In the genomic region with DNA sequence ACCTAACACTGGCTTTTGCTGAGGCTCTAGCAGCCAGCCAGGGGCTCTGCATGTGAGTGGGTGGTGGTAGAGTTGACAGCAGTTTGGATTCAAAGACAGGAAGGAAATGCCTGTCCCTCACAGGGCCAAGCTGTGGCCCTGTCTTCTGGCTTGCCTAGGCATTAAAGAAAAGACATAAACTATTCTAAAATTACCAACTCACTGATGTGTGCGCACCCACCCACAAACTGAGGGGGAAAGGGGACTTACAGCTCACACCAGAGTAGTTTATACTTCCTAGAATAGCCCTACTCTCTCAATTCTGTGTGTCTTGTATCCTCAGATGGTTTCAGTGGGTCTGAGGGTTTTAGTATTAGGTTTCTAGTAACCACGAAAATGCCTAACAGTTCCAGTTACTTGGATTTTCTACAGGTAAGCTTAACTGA, we compare ENCODE assay signal across 11 cellular contexts. TPM values are rescaled to one million over a fixed set of nuclear protein-coding genes. Genes with fewer than 3 reads are reported as not detected.
DNase-seq lines count a peak whose midpoint lies in the region; ATAC-seq and FAIRE-seq lines count a peak whose summit lies in the region.
"Had no signal": no experiment of that assay in that cellular context is flagged by ENCODE, and none has a peak within 500 bp of the region (broad histone marks: within the 10 kb centered on the region; RNA-seq: fewer than 3 reads in every experiment).

No MANE protein-coding gene starts in this region.

- no peaks in the 10 kb centered on the region for H3K9me3 Mint-ChIP-seq in activated T-helper 1 cell treated with anti-CD3 and anti-CD28 coated beads, Interleukin-12 subunit alpha, Interleukin-12 subunit beta, Interleukin-2, Interleukin-4 antibody, amounts not matched to agents 30 ng/mL and 10 ng/mL and 1 ng/mL, durations not matched to agents 14 hours and 24 hours and 36 hours
- H3K9me3 Mint-ChIP-seq: endodermal cell had no signal

- no peaks in the 10 kb centered on the region for H3K27me3 Mint-ChIP-seq in activated T-helper 1 cell treated with anti-CD3 and anti-CD28 coated beads, Interleukin-12 subunit alpha, Interleukin-12 subunit beta, Interleukin-2, Interleukin-4 antibody, amounts not matched to agents 30 ng/mL and 10 ng/mL and 1 ng/mL, durations not matched to agents 14 hours and 24 hours and 36 hours (ENCODE audit: insufficient read depth)

- FAIRE-seq in urothelium cell line (lab: Jason Lieb, UNC) = no peak

- intact Hi-C loops in activated T-helper 1 cell treated with anti-CD3 and anti-CD28 coated beads, Interleukin-12 subunit alpha, Interleukin-12 subunit beta, Interleukin-2, Interleukin-4 antibody, amounts not matched to agents 30 ng/mL and 10 ng/mL and 1 ng/mL, durations not matched to agents 14 hours and 24 hours and 36 hours (cut with micrococcal nuclease) = loop anchor here (1.0 to 5.0 kb wide), 8 partner anchors 16 to 537 kb away; partner anchors contain the start of gene RAD50

- H3K27ac Mint-ChIP-seq in activated T-helper 1 cell treated with anti-CD3 and anti-CD28 coated beads, Interleukin-12 subunit alpha, Interleukin-12 subunit beta, Interleukin-2, Interleukin-4 antibody, amounts not matched to agents 30 ng/mL and 10 ng/mL and 1 ng/mL, durations not matched to agents 14 hours and 24 hours and 36 hours = peak overlapping the region; percentile 86
- H3K27ac Mint-ChIP-seq: endodermal cell had no signal

- no peak for DNase-seq in activated T-helper 1 cell treated with anti-CD3 and anti-CD28 coated beads, Interleukin-12 subunit alpha, Interleukin-12 subunit beta, Interleukin-2, Interleukin-4 antibody, amounts not matched to agents 30 ng/mL and 10 ng/mL and 1 ng/mL, durations not matched to agents 14 hours and 24 hours and 36 hours (ENCODE audit: low spot score)
- DNase-seq in HuH-7.5 (ENCODE audit: low spot score) = no peak
- DNase-seq in middle frontal gyrus (ENCODE audit: extremely low spot score, low spot score) = no peak
- DNase-seq in urothelium cell line (ENCODE audit: low spot score) = no peak
- no peak for DNase-seq in AML-193 (lab: John Stamatoyannopoulos, UW)
- DNase-seq: activated naive CD4-positive, alpha-beta T cell treated with anti-CD3 and anti-CD28 coated beads, Interleukin-2, amount 50 U/mL, for 16 hours; endodermal cell; NCI-H2227 treated with DMSO at 0.1 percent for 48 hours had no signal

- H3K36me3 Mint-ChIP-seq in activated T-helper 1 cell treated with anti-CD3 and anti-CD28 coated beads, Interleukin-12 subunit alpha, Interleukin-12 subunit beta, Interleukin-2, Interleukin-4 antibody, amounts not matched to agents 30 ng/mL and 10 ng/mL and 1 ng/mL, durations not matched to agents 14 hours and 24 hours and 36 hours (ENCODE audit: low read depth) = peaks cover 54% of the 10 kb centered on the region

- peak overlapping the region; percentile 30 for H3K4me3 Mint-ChIP-seq in activated T-helper 1 cell treated with anti-CD3 and anti-CD28 coated beads, Interleukin-12 subunit alpha, Interleukin-12 subunit beta, Interleukin-2, Interleukin-4 antibody, amounts not matched to agents 30 ng/mL and 10 ng/mL and 1 ng/mL, durations not matched to agents 14 hours and 24 hours and 36 hours
- H3K4me3 Mint-ChIP-seq: endodermal cell had no signal

- ATAC-seq in GM18517 (IDR thresholded peaks at IDR 0.05; ENCODE audit: unreplicated experiment) (peak; percentile 71), GM21360 (IDR thresholded peaks at IDR 0.05; ENCODE audit: unreplicated experiment) (peak; percentile 66), HG03066 (IDR thresholded peaks at IDR 0.05; ENCODE audit: low read depth, unreplicated experiment) (peak; percentile 73)

- H3K4me1 Mint-ChIP-seq in activated T-helper 1 cell treated with anti-CD3 and anti-CD28 coated beads, Interleukin-12 subunit alpha, Interleukin-12 subunit beta, Interleukin-2, Interleukin-4 antibody, amounts not matched to agents 30 ng/mL and 10 ng/mL and 1 ng/mL, durations not matched to agents 14 hours and 24 hours and 36 hours (ENCODE audit: low read depth) = peaks cover 83% of the 10 kb centered on the region

RNA-seq across cellular contexts. Expression of gene IL13, which starts 18.3 kb away (rescaled TPM):
- total RNA-seq in activated T-helper 1 cell treated with anti-CD3 and anti-CD28 coated beads, Interleukin-12 subunit alpha, Interleukin-12 subunit beta, Interleukin-2, Interleukin-4 antibody, amounts not matched to agents 30 ng/mL and 10 ng/mL and 1 ng/mL, durations not matched to agents 14 hours and 24 hours and 36 hours = 294 and 308 TPM in 2 replicates
- total RNA-seq: endodermal cell had no signal

RNA-seq across cellular contexts. Expression of gene IL4, which starts 34.1 kb away (rescaled TPM):
- 56.9 and 57.1 TPM in 2 replicates for total RNA-seq in activated T-helper 1 cell treated with anti-CD3 and anti-CD28 coated beads, Interleukin-12 subunit alpha, Interleukin-12 subunit beta, Interleukin-2, Interleukin-4 antibody, amounts not matched to agents 30 ng/mL and 10 ng/mL and 1 ng/mL, durations not matched to agents 14 hours and 24 hours and 36 hours
- total RNA-seq: endodermal cell had no signal
